ENCODE assay signal across 11 cellular contexts in the genomic region with DNA sequence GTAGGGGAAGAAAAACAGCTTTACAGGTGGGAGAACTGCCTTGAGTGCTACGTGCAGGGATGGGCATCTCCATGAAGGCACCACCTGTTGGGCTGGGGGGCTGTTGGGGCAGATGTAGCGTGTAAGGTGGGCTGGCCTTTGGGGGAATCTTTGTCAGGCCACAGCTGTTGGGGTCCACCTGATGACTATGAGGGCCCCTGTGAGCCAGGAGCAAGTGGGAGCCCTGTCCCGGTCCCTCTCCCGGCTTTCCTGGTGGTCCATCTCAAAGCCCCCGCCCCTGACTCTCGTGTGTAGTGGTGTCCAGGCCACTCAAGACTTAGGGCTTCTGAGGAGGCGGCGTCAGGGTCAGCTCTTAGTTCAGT. TPM values are rescaled to one million over a fixed set of nuclear protein-coding genes. Genes with fewer than 3 reads are reported as not detected.
A peak's percentile ranks its signal among the peaks of the same experiment; 100 is the strongest.
DNase-seq lines count a peak whose midpoint lies in the region; ATAC-seq, FAIRE-seq and TF ChIP-seq lines count a peak whose summit lies in the region.
"Had no signal": no experiment of that assay in that cellular context is flagged by ENCODE, and none has a peak within 500 bp of the region (broad histone marks: within the 10 kb centered on the region; RNA-seq: fewer than 3 reads in every experiment).

No MANE protein-coding gene starts in this region.

- H3K4me3 ChIP-seq in Peyer's patch (peak overlapping the region in 3 of 4 donors; percentile 10 to 30 (median 24)), spleen (no peak overlapping the region)

- TF ChIP-seq POLR2A in Peyer's patch (IDR thresholded peaks at IDR 0.05) (no peak), spleen (IDR thresholded peaks at IDR 0.05) (no peak)

- peak overlapping the region; percentile 7 for H3K4me3 Mint-ChIP-seq in activated CD4-positive, alpha-beta T cell treated with anti-CD3 and anti-CD28 coated beads for 36 hours
- H3K4me3 Mint-ChIP-seq in glutamatergic neuron (ENCODE audit: unreplicated experiment) = peak overlapping the region; percentile 43

- H3K27ac ChIP-seq in Peyer's patch (peak overlapping the region; percentile 71 to 88 (median 80)), spleen (peak overlapping the region; percentile 38 to 91 (median 83))

- H3K36me3 Mint-ChIP-seq in activated CD4-positive, alpha-beta T cell treated with anti-CD3 and anti-CD28 coated beads for 36 hours (ENCODE audit: low read depth) = peaks cover 46% of the 10 kb centered on the region
- peaks cover 5% of the 10 kb centered on the region for H3K36me3 Mint-ChIP-seq in glutamatergic neuron (ENCODE audit: unreplicated experiment)

- WGBS in spleen, 5 donors = 85 to 93% (median 88%) methylated on average over 8 of the region's 8 CpGs

- intact Hi-C loops in activated CD4-positive, alpha-beta T cell treated with anti-CD3 and anti-CD28 coated beads for 36 hours (cut with DNase I, micrococcal nuclease) = loop anchor here (1.0 to 10.0 kb wide), 12 partner anchors 13 to 524 kb away; partner anchors contain the start of gene RSPH1 (in 1 of the 2)
- intact Hi-C loops in spleen (cut with DNase I; ENCODE audit: low total_unique reads) = no loop called here

- H3K27me3 ChIP-seq in Peyer's patch (no peaks in the 10 kb centered on the region), spleen (replicated peaks in 1 of 7) (no peaks in the 10 kb centered on the region)

- POLR2A ChIA-PET in activated CD4-positive, alpha-beta T cell treated with anti-CD3 and anti-CD28 coated beads for 36 hours (lab: Charles Lee) = interaction anchor here (0.9 to 2.2 kb wide), 6 partner anchors 13 to 291 kb away, joined by 3 to 13 read pairs (median 5); partner anchors contain the start of genes SLC37A1 and UBASH3A

- no peak for FAIRE-seq in urothelium cell line (lab: Jason Lieb, UNC)

- TF ChIP-seq CTCF in Peyer's patch (IDR thresholded peaks at IDR 0.05) = no peak
- no peak for TF ChIP-seq CTCF in glutamatergic neuron (IDR thresholded peaks at IDR 0.05; ENCODE audit: partially characterized antibody, unreplicated experiment)
- TF ChIP-seq CTCF in spleen (IDR thresholded peaks at IDR 0.05 in 8 of 11, conservative IDR thresholded peaks at IDR 0.05 in 3 of 11) = no peak

- CTCF ChIA-PET in activated CD4-positive, alpha-beta T cell treated with anti-CD3 and anti-CD28 coated beads for 36 hours (lab: Charles Lee) = interaction anchor here (0.6 to 1.3 kb wide), 8 partner anchors 10 to 382 kb away, joined by 3 to 4 read pairs (median 3); no protein-coding TSS in a partner anchor

- H3K36me3 ChIP-seq in Peyer's patch = peaks cover 0 to 12% (median 0%) of the 10 kb centered on the region in 3 donors
- H3K36me3 ChIP-seq in spleen = peaks cover 0 to 62% (median 7%) of the 10 kb centered on the region in 6 donors

- peak overlapping the region; percentile 80 for H3K27ac Mint-ChIP-seq in activated CD4-positive, alpha-beta T cell treated with anti-CD3 and anti-CD28 coated beads for 36 hours
- H3K27ac Mint-ChIP-seq in glutamatergic neuron (ENCODE audit: unreplicated experiment) = no peak overlapping the region

- DNase-seq in activated CD4-positive, alpha-beta T cell treated with anti-CD3 and anti-CD28 coated beads for 36 hours = no peak
- no peak for DNase-seq in activated CD4-positive, alpha-beta T cell treated with anti-CD3 and anti-CD28 coated beads for 48 hours
- peak in 1 of 3 donors; percentile 47 for DNase-seq in Peyer's patch
- no peak for DNase-seq in glutamatergic neuron
- DNase-seq in spleen = no peak
- no peak for DNase-seq in urothelium cell line (ENCODE audit: low spot score)
- DNase-seq in occipital lobe (lab: John Stamatoyannopoulos, UW) = no peak
- DNase-seq in ACHN = no peak
- DNase-seq: EL, NCI-H2171 treated with DMSO at 0.1 percent for 48 hours had no signal

- no peaks in the 10 kb centered on the region for H3K9me3 ChIP-seq in Peyer's patch
- no peaks in the 10 kb centered on the region for H3K9me3 ChIP-seq in spleen

- H3K4me1 Mint-ChIP-seq in activated CD4-positive, alpha-beta T cell treated with anti-CD3 and anti-CD28 coated beads for 36 hours = peaks cover 60% of the 10 kb centered on the region
- peaks cover 54% of the 10 kb centered on the region for H3K4me1 Mint-ChIP-seq in glutamatergic neuron (ENCODE audit: low read depth, unreplicated experiment)

- no peaks in the 10 kb centered on the region for H3K9me3 Mint-ChIP-seq in activated CD4-positive, alpha-beta T cell treated with anti-CD3 and anti-CD28 coated beads for 36 hours (ENCODE audit: low read depth)
- no peaks in the 10 kb centered on the region for H3K9me3 Mint-ChIP-seq in glutamatergic neuron (ENCODE audit: unreplicated experiment)

- no peaks in the 10 kb centered on the region for H3K27me3 Mint-ChIP-seq in activated CD4-positive, alpha-beta T cell treated with anti-CD3 and anti-CD28 coated beads for 36 hours
- no peaks in the 10 kb centered on the region for H3K27me3 Mint-ChIP-seq in glutamatergic neuron (ENCODE audit: unreplicated experiment)

- H3K4me1 ChIP-seq in Peyer's patch (peaks cover 7 to 58% (median 33%) of the 10 kb centered on the region in 4 donors), spleen (peaks cover 21 to 88% (median 49%) of the 10 kb centered on the region in 6 donors)

- in situ Hi-C loops in ACHN (cut with HindIII; ENCODE audit: low pct_ligation_motif_present, low pct_unique_long_range_greater_than_20kb, low sequenced_read_pairs) = no loop called here

- no peak for ATAC-seq in activated CD4-positive, alpha-beta T cell treated with anti-CD3 and anti-CD28 coated beads for 36 hours

RNA-seq across cellular contexts. Expression of gene SLC37A1, which starts 13.5 kb away (rescaled TPM):
- total RNA-seq in activated CD4-positive, alpha-beta T cell treated with anti-CD3 and anti-CD28 coated beads for 36 hours = 10 to 100 TPM; 18.2 to 19.3 TPM
- 100 to 1,000 TPM in 3 of 4 donors, 10 to 100 TPM in 1; 66.0 to 249 (median 195) TPM for total RNA-seq in Peyer's patch
- 65.7 TPM for total RNA-seq in glutamatergic neuron (ENCODE audit: unreplicated experiment)
- total RNA-seq in spleen = 10 to 100 TPM; 20.9 to 31.4 (median 24.5) TPM
- polyA plus RNA-seq in spleen = 10 to 100 TPM in 1 of 3 donors, 1 to 10 TPM in 2; 6.9 to 12.0 (median 9.5) TPM
- total RNA-seq in occipital lobe = 24.5 TPM

RNA-seq across cellular contexts. Expression of gene RSPH1, which starts 31.1 kb away (rescaled TPM):
- under 1 TPM; 0.21 to 0.34 TPM for total RNA-seq in activated CD4-positive, alpha-beta T cell treated with anti-CD3 and anti-CD28 coated beads for 36 hours
- total RNA-seq in Peyer's patch (10 to 100 TPM in 1 of 4 donors, 1 to 10 TPM in 3; 2.5 to 11.0 (median 6.7) TPM), glutamatergic neuron (ENCODE audit: unreplicated experiment) (0.42 TPM), spleen (under 1 TPM in 2 of 7 donors, not detected in 5; 0.25 to 0.33 TPM), occipital lobe (0.16 TPM)
- under 1 TPM; 0.10 to 0.35 (median 0.26) TPM for polyA plus RNA-seq in spleen
- total RNA-seq: A172 had no signal

Comparison
In these comparisons a context has a peak if more than half of its experiments do, and no peak if none do; other contexts are left out.
1. H3K4me3 ChIP-seq: peak in Peyer's patch (3 of 4); none in spleen (0 of 8).